12 cellular contexts compared by ENCODE assay signal in the genomic region with DNA sequence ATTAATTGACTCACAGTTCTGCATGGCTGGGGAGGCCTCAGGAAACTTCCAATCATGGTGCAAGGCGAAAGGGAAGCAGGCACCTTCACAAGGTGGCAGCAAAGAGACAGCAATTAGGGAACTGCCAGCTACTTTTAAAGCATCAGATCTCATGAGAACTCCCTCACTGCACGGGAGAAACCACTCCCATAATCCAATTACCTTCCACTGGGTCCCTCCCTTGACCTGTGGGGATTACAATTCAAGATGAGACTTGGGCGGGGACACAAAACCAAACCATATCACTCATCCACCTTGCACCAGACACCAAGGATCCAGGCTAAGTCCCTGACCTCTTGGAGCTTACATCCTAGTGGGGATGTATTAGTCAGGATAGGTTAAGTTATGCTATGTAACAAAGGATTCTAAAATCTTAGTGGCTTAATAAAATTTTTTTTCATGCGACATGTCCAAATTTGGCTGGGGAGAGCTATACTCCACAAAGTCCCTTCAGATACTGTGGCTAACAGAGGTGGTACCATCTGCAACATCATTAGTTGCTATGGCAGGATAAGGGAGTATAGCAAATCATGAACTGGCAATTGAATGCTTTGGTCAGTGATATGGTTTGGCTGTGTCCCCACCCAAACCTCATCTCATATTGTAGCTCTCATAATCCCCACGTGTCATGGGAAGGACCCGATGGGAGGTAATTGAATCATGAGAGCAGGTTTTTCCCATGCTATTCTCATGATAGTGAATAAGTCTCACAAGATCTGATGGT. TPM values are rescaled to one million over a fixed set of nuclear protein-coding genes. Genes with fewer than 3 reads are reported as not detected.
DNase-seq lines count a peak whose midpoint lies in the region; ATAC-seq and TF ChIP-seq lines count a peak whose summit lies in the region.
"Had no signal": no experiment of that assay in that cellular context is flagged by ENCODE, and none has a peak within 500 bp of the region (broad histone marks: within the 10 kb centered on the region; RNA-seq: fewer than 3 reads in every experiment).

No MANE protein-coding gene starts in this region.

- 63 to 79% methylated on average over 3 to 6 of the region's 6 CpGs for WGBS in endodermal cell (ENCODE audit: insufficient coverage in 1 of 2, insufficient read length in 1 of 2), 2 experiments

- H3K27me3 ChIP-seq in A673 (replicated peaks; ENCODE audit: insufficient read depth, low read depth, low read length, poor library complexity) (peaks cover 15% of the 10 kb centered on the region), endodermal cell (ENCODE audit: control insufficient read depth, insufficient read depth, low read length, poor library complexity, severe bottlenecking) (no peaks in the 10 kb centered on the region)
- H3K27me3 ChIP-seq in CD4-positive, alpha-beta T cell (ENCODE audit: control insufficient read depth, insufficient read depth, low read length), result no peaks in the 10 kb centered on the region

- no peak overlapping the region for H3K9ac ChIP-seq in endodermal cell (ENCODE audit: extremely low read depth, low read length, poor library complexity, severe bottlenecking)

- H3K4me1 ChIP-seq in A673 (ENCODE audit: insufficient read depth, low read length, poor library complexity, severe bottlenecking), result no peaks in the 10 kb centered on the region
- no peaks in the 10 kb centered on the region for H3K4me1 ChIP-seq in endodermal cell (ENCODE audit: control insufficient read depth, insufficient read depth, low read length)

- BruUV-seq in A673 (replicated peaks; lab: Mats Ljungman, UMichigan), result no TSS peak

- H3K27me3 Mint-ChIP-seq in CD4-positive, alpha-beta T cell, result no peaks in the 10 kb centered on the region
- H3K27me3 Mint-ChIP-seq in endodermal cell (ENCODE audit: insufficient read depth), result no peaks in the 10 kb centered on the region

- DNase-seq in A673 (ENCODE audit: low spot score) (peak; percentile 14), NCI-H82 (lab: John Stamatoyannopoulos, UW) (peak; percentile 55), endodermal cell (no peak), NCI-H510A (lab: John Stamatoyannopoulos, UW) (no peak), NCI-H1436 treated with DMSO at 0.1 percent for 48 hours (lab: John Stamatoyannopoulos, UW) (no peak)
- DNase-seq in CD4-positive, alpha-beta T cell, result peak in 5 of 10 experiments; percentile 23 to 48 (median 33)
- DNase-seq: NCI-H1930 had no signal

- POLR2A ChIA-PET in A673 (lab: Charles Lee; ENCODE audit: low non-redundant PET), result no interaction called here
- POLR2A ChIA-PET in CD4-positive, alpha-beta T cell (lab: Charles Lee), result interaction anchor here (0.8 to 2.1 kb wide), 3 partner anchors 24 to 69 kb away, joined by 3 to 9 read pairs (median 7); no protein-coding TSS in a partner anchor

- H3K4me1 Mint-ChIP-seq in CD4-positive, alpha-beta T cell (ENCODE audit: low read depth), result peaks cover 33% of the 10 kb centered on the region
- H3K4me1 Mint-ChIP-seq in endodermal cell, result no peaks in the 10 kb centered on the region
- H3K4me1 Mint-ChIP-seq: brain had no signal

- intact Hi-C loops in A673 (cut with micrococcal nuclease; ENCODE audit: unreplicated experiment), result no loop called here
- intact Hi-C loops in CD4-positive, alpha-beta T cell (cut with DNase I, micrococcal nuclease), result loop anchor here in 1 of 2 experiments (2.0 to 5.0 kb wide), 2 partner anchors 45 to 258 kb away; no protein-coding TSS in a partner anchor

- H3K4me3 Mint-ChIP-seq in CD4-positive, alpha-beta T cell, result no peak overlapping the region
- H3K4me3 Mint-ChIP-seq in endodermal cell, result no peak overlapping the region
- H3K4me3 Mint-ChIP-seq: brain, type B pancreatic cell had no signal

- 0 out of 2 replicates have a peak, but pooled peaks have one; percentile 14 for TF ChIP-seq CTCF in A673 (conservative IDR thresholded peaks at IDR 0.05; ENCODE audit: low read depth, low read length)
- TF ChIP-seq CTCF in CD4-positive, alpha-beta T cell (IDR thresholded peaks at IDR 0.05), result peak; percentile 48
- TF ChIP-seq CTCF in endodermal cell (conservative IDR thresholded peaks at IDR 0.05), result peak; percentile 51

- peaks cover 7% of the 10 kb centered on the region for H3K9me3 Mint-ChIP-seq in CD4-positive, alpha-beta T cell
- peaks cover 39% of the 10 kb centered on the region for H3K9me3 Mint-ChIP-seq in endodermal cell
- H3K9me3 Mint-ChIP-seq: type B pancreatic cell had no signal

- H3K27ac ChIP-seq in A673 (ENCODE audit: low read depth, low read length, poor library complexity, severe bottlenecking) (no peak overlapping the region), endodermal cell (ENCODE audit: low read depth, low read length) (no peak overlapping the region)
- H3K27ac ChIP-seq in CD4-positive, alpha-beta T cell (ENCODE audit: low read depth, low read length), result no peak overlapping the region

- peaks cover 11% of the 10 kb centered on the region for H3K36me3 Mint-ChIP-seq in CD4-positive, alpha-beta T cell (ENCODE audit: low read depth)
- H3K36me3 Mint-ChIP-seq in endodermal cell (ENCODE audit: low read depth), result no peaks in the 10 kb centered on the region
- H3K36me3 Mint-ChIP-seq: brain, type B pancreatic cell had no signal

- ATAC-seq in CD4-positive, alpha-beta T cell (ENCODE audit: poor library complexity), result no peak
- ATAC-seq in GM19455 (IDR thresholded peaks at IDR 0.05; ENCODE audit: unreplicated experiment) (no peak), HG02885 (IDR thresholded peaks at IDR 0.05; ENCODE audit: poor library complexity, unreplicated experiment) (no peak)

- H3K9me3 ChIP-seq in A673 (ENCODE audit: low read depth, low read length, poor library complexity, severe bottlenecking) (peaks cover 4% of the 10 kb centered on the region), endodermal cell (ENCODE audit: control insufficient read depth, low read length) (peaks cover 24% of the 10 kb centered on the region)
- H3K9me3 ChIP-seq in CD4-positive, alpha-beta T cell (ENCODE audit: control insufficient read depth, low read length), result peaks cover 8% of the 10 kb centered on the region

- CTCF ChIA-PET in A673 (lab: Charles Lee), result no interaction called here
- CTCF ChIA-PET in CD4-positive, alpha-beta T cell (lab: Charles Lee), result interaction anchor here (0.8 to 2.4 kb wide), 5 partner anchors 20 to 226 kb away, joined by 3 to 6 read pairs (median 4); a partner anchor contains a TSS

- H3K36me3 ChIP-seq in A673 (ENCODE audit: insufficient read depth, low read length, poor library complexity, severe bottlenecking) (no peaks in the 10 kb centered on the region), endodermal cell (ENCODE audit: control insufficient read depth, insufficient read depth, low read length) (no peaks in the 10 kb centered on the region)

- no peak overlapping the region for H3K4me3 ChIP-seq in A673 (ENCODE audit: low read depth, low read length, poor library complexity, severe bottlenecking)
- H3K4me3 ChIP-seq in endodermal cell (ENCODE audit: low read length), result no peak overlapping the region

- H3K27ac Mint-ChIP-seq in CD4-positive, alpha-beta T cell, result no peak overlapping the region
- H3K27ac Mint-ChIP-seq in endodermal cell, result no peak overlapping the region
- H3K27ac Mint-ChIP-seq: brain, type B pancreatic cell had no signal

RNA-seq across cellular contexts. Expression of a gene that starts 8.3 kb away (rescaled TPM):
- total RNA-seq in A673 (2021) (not detected in 2 replicates), endodermal cell (not detected)
- total RNA-seq in CD4-positive, alpha-beta T cell, result not detected
- polyA plus RNA-seq in endodermal cell (2013, experiment 1 of 2), result not detected
- not detected for polyA plus RNA-seq in endodermal cell (2013, experiment 2 of 2)
- total RNA-seq: Daoy had no signal

RNA-seq across cellular contexts. Expression of a gene that starts 12.0 kb away (rescaled TPM):
- total RNA-seq in A673 (2021) (1.9 and 2.9 TPM in 2 replicates), endodermal cell (100 to 1,000 TPM; 112 to 170 TPM)
- 10 to 100 TPM; 45.0 to 47.9 TPM for total RNA-seq in CD4-positive, alpha-beta T cell
- polyA plus RNA-seq in endodermal cell (2013, experiment 1 of 2), result 51.6 TPM
- polyA plus RNA-seq in endodermal cell (2013, experiment 2 of 2), result 36.3 TPM

RNA-seq across cellular contexts. Expression of a gene that starts 31.9 kb away (rescaled TPM):
- total RNA-seq in A673 (2021) (82.0 and 90.8 TPM in 2 replicates), endodermal cell (100 to 1,000 TPM; 111 to 121 TPM)
- 100 to 1,000 TPM; 335 to 344 TPM for total RNA-seq in CD4-positive, alpha-beta T cell
- polyA plus RNA-seq in endodermal cell (2013, experiment 1 of 2), result 120 TPM
- polyA plus RNA-seq in endodermal cell (2013, experiment 2 of 2), result 121 TPM

RNA-seq across cellular contexts. Expression of a gene that starts 45.5 kb away (rescaled TPM):
- total RNA-seq in A673 (2021) (0.28 and 0.37 TPM in 2 replicates), endodermal cell (1 to 10 TPM in 1 of 2 donors, under 1 TPM in 1; 0.35 to 1.3 TPM)
- 1 to 10 TPM; 1.5 to 1.6 TPM for total RNA-seq in CD4-positive, alpha-beta T cell
- 0.25 TPM for polyA plus RNA-seq in endodermal cell (2013, experiment 1 of 2)
- 0.25 TPM for polyA plus RNA-seq in endodermal cell (2013, experiment 2 of 2)
- total RNA-seq: Daoy had no signal

RNA-seq across cellular contexts. Expression of a gene that starts 55.1 kb away (rescaled TPM):
- total RNA-seq in A673 (2021) (not detected in 2 replicates), endodermal cell (not detected)
- total RNA-seq in CD4-positive, alpha-beta T cell, result not detected
- polyA plus RNA-seq in endodermal cell (2013, experiment 1 of 2), result not detected
- polyA plus RNA-seq in endodermal cell (2013, experiment 2 of 2), result not detected
- total RNA-seq: Daoy had no signal

Comparison
In these comparisons a context has a peak if more than half of its experiments do, and no peak if none do; other contexts are left out.
1. DNase-seq: peak in A673 (single experiment) and NCI-H82 (single experiment); none in endodermal cell (single experiment), NCI-H510A (single experiment) and NCI-H1436 treated with DMSO at 0.1 percent for 48 hours (single experiment).
2. RNA of a gene that starts 12.0 kb away (total RNA-seq): 112 to 170 TPM in endodermal cell and 45.0 to 47.9 TPM in CD4-positive, alpha-beta T cell; 1.9 to 2.9 TPM in A673; every median in the first group is over 10 times any median in the second.
3. Peak in every context shown above with its lines, with median percentiles within 50 percentile points of each other: CTCF ChIP-seq.